Comparison of ENCODE assay signal across 12 cellular contexts in the genomic region with DNA sequence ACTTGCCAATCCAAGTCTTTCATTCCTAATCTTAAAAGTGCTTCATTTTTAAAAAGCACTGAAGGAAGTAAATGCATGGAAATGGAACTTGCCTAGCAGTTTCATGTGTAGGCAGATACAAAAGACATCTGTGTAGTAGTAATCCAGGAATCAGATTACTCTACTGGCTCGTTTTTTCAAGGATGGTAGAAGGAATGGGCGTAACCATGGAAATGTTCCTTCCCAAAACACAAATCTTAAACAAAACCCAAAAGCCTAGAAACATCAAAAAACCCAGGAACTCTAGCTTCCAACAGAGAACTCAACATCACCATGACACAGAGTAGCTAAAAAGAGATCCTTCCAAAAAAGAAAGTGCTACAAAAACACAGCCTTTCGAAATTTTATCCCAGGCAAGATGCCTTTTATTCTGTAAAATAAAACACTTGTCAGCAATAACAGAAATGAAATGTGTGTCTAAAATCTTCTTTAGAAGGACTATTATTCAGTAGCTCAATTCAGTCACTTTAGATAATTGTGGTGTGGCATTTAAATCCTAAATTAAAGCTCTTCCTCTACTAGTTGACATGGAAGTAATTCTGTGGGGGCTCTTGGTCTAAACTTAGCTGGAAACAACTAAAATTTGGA.
A peak's percentile ranks its signal among the peaks of the same experiment; 100 is the strongest.
DNase-seq lines count a peak whose midpoint lies in the region; ATAC-seq and TF ChIP-seq lines count a peak whose summit lies in the region.
"Had no signal": no experiment of that assay in that cellular context is flagged by ENCODE, and none has a peak within 500 bp of the region (broad histone marks: within the 10 kb centered on the region; RNA-seq: fewer than 3 reads in every experiment).

No MANE protein-coding gene starts in this region.

- H3K27ac ChIP-seq in skeletal muscle tissue (ENCODE audit: low read depth, low read length), result peak overlapping the region; percentile 17
- H3K27ac ChIP-seq: HL-60 had no signal

- no peaks in the 10 kb centered on the region for H3K9me3 ChIP-seq in skeletal muscle tissue (ENCODE audit: control insufficient read depth in 3 of 3, low read length in 3 of 3)

- TF ChIP-seq CTCF in HFF-Myc (IDR thresholded peaks at IDR 0.05; ENCODE audit: low read depth, low read length, missing control alignments), result no peak
- TF ChIP-seq CTCF in astrocyte of the spinal cord (IDR thresholded peaks at IDR 0.05; ENCODE audit: low read depth, low read length), result no peak

- in situ Hi-C loops in astrocyte of the spinal cord (cut with HindIII; ENCODE audit: low sequenced_read_pairs), result loop anchor here (25.0 kb wide), 1 partner anchor 135 kb away; no protein-coding TSS in a partner anchor

- H3K9ac ChIP-seq in skeletal muscle tissue (ENCODE audit: low read depth in 1 of 3, low read length in 3 of 3), result no peak overlapping the region

- H3K4me1 ChIP-seq in skeletal muscle tissue (ENCODE audit: control insufficient read depth in 3 of 3, insufficient read depth in 3 of 3, low read length in 3 of 3), result peaks cover 0 to 7% (median 2%) of the 10 kb centered on the region in 3 donors

- intact Hi-C loops in left ventricle myocardium superior (cut with micrococcal nuclease), result no loop called here
- intact Hi-C loops in posterior cingulate gyrus (cut with DNase I), result loop anchor here (10.0 kb wide), 1 partner anchor 722 kb away; no protein-coding TSS in a partner anchor

- ATAC-seq in left ventricle myocardium superior (peak; percentile 25), GM19395 (IDR thresholded peaks at IDR 0.05; ENCODE audit: unreplicated experiment) (no peak)

- H3K27me3 ChIP-seq in skeletal muscle tissue (ENCODE audit: control insufficient read depth in 3 of 3, insufficient read depth in 3 of 3, low read length in 3 of 3), result no peaks in the 10 kb centered on the region

- H3K36me3 ChIP-seq in skeletal muscle tissue (ENCODE audit: control insufficient read depth in 3 of 3, insufficient read depth in 3 of 3, low read length in 3 of 3), result no peaks in the 10 kb centered on the region

- DNase-seq in HFF-Myc (ENCODE audit: extremely low read depth, low read depth) (peak; percentile 62), astrocyte of the spinal cord (ENCODE audit: low read depth, low spot score) (peak; percentile 84), left ventricle myocardium superior (no peak), SW480 (ENCODE audit: low spot score) (no peak), NCI-H2196 treated with DMSO at 0.1 percent for 48 hours (lab: John Stamatoyannopoulos, UW; ENCODE audit: unreplicated experiment) (no peak), posterior cingulate gyrus (no peak)
- DNase-seq: activated naive CD4-positive, alpha-beta T cell treated with Interleukin-2 at 50 U/mL for 16 hours; NCI-H1694; stimulated activated CD4-positive, alpha-beta T cell treated with anti-CD3 and anti-CD28 coated beads, Interleukin-4, amount 100 ng/mL, for 24 hours had no signal

- H3K4me3 ChIP-seq in HFF-Myc (replicated peaks; ENCODE audit: low read depth, low read length) (no peak overlapping the region), astrocyte of the spinal cord (ENCODE audit: low read depth, low read length) (no peak overlapping the region), skeletal muscle tissue (ENCODE audit: low read length in 3 of 3) (no peak overlapping the region)

Comparison
In these comparisons a context has a peak if more than half of its experiments do, and no peak if none do; other contexts are left out.
1. DNase-seq: peak in HFF-Myc (single experiment) and astrocyte of the spinal cord (single experiment); none in left ventricle myocardium superior (single experiment), SW480 (single experiment), NCI-H2196 treated with DMSO at 0.1 percent for 48 hours (single experiment) and posterior cingulate gyrus (0 of 10).